In genomic region chr14:94026173-94026885, GRCh38 we compare ENCODE assay signal across 8 cellular contexts. TPM values are rescaled to one million over a fixed set of nuclear protein-coding genes. Genes with fewer than 3 reads are reported as not detected.
DNase-seq lines count a peak whose midpoint lies in the region; ATAC-seq and TF ChIP-seq lines count a peak whose summit lies in the region.

OTUB2 (plus strand) TSS chr14:94026340; CDS start chr14:94026538, 198 bp downstream.

- peak; percentile 99 for ATAC-seq in GM19324 (IDR thresholded peaks at IDR 0.05; ENCODE audit: low FRiP score, unreplicated experiment)
- ATAC-seq in HG03457 (IDR thresholded peaks at IDR 0.05; ENCODE audit: unreplicated experiment), result peak; percentile 97
- peak; percentile 96 for ATAC-seq in left colon

- DNase-seq in AML-193 (lab: John Stamatoyannopoulos, UW), result peak; percentile 65 to 71
- DNase-seq in NCI-H524 (lab: John Stamatoyannopoulos, UW), result peak; percentile 99 to 100
- peak; percentile 97 for DNase-seq in activated CD4-positive, alpha-beta T cell treated with anti-CD3 and anti-CD28 coated beads for 48 hours
- peak; percentile 98 for DNase-seq in coronary artery (ENCODE audit: low spot score)
- peak; percentile 97 for DNase-seq in left colon
- DNase-seq in stimulated activated CD4-positive, alpha-beta T cell treated with anti-CD3 and anti-CD28 coated beads, Interleukin-1b, Interleukin-23, amount 100 ng/mL, for 24 hours (ENCODE audit: low read depth in 4 of 4, low spot score in 1 of 4), result peak; percentile 86 to 94 (median 90)

- intact Hi-C loops in left colon (cut with DNase I, micrococcal nuclease), result no loop called here

- H3K4me3 ChIP-seq in coronary artery, result peak within 1 kb of the TSS; percentile 85

- no peak within 1 kb of the TSS for H3K27ac ChIP-seq in coronary artery

- TF ChIP-seq CTCF in coronary artery (IDR thresholded peaks at IDR 0.05), result no peak

RNA-seq across cellular contexts. Expression of gene OTUB2, which starts in this region (rescaled TPM):
- total RNA-seq in left colon, result 1 to 10 TPM; 2.0 to 4.7 TPM
